ENCODE assay signal across 8 cellular contexts in genomic region chr5:32172908-32173393, GRCh38. TPM values are rescaled to one million over a fixed set of nuclear protein-coding genes. Genes with fewer than 3 reads are reported as not detected.
DNase-seq lines count a peak whose midpoint lies in the region; ATAC-seq and TF ChIP-seq lines count a peak whose summit lies in the region.

No MANE protein-coding gene starts in this region.

- H3K4me2 ChIP-seq in neuronal stem cell (ENCODE audit: insufficient read depth, low read length, poor library complexity, severe bottlenecking) = peak overlapping the region; percentile 48

- TF ChIP-seq CTCF in GM10266 (IDR thresholded peaks at IDR 0.05; ENCODE audit: control insufficient read depth, insufficient read depth, low read depth, missing control alignments) (no peak), endothelial cell (IDR thresholded peaks at IDR 0.05; ENCODE audit: unreplicated experiment) (no peak)

- peak overlapping the region; percentile 92 to 97 for H3K4me3 ChIP-seq in neuronal stem cell (ENCODE audit: low read length in 2 of 2)

- no peak overlapping the region for H3K4ac ChIP-seq in neuronal stem cell (ENCODE audit: low read length)

- H2BK15ac ChIP-seq in neuronal stem cell (ENCODE audit: low read length) = no peak overlapping the region

- H3K14ac ChIP-seq in neuronal stem cell (ENCODE audit: low read length) = no peak overlapping the region

- H3K23ac ChIP-seq in neuronal stem cell (ENCODE audit: low read depth, low read length, poor library complexity) = no peak overlapping the region

- peaks cover 43% of the 10 kb centered on the region for H3K36me3 Mint-ChIP-seq in endothelial cell (ENCODE audit: low read depth, unreplicated experiment)

- H2AFZ ChIP-seq in neuronal stem cell (ENCODE audit: low read length) = peak overlapping the region; percentile 98

- peaks cover 0 to 2% (median 0%) of the 10 kb centered on the region in 3 experiments for H3K27me3 ChIP-seq in neuronal stem cell (ENCODE audit: control insufficient read depth in 3 of 3, insufficient read depth in 3 of 3, low read depth in 1 of 3, low read length in 3 of 3)

- no peak overlapping the region for H3K18ac ChIP-seq in neuronal stem cell (ENCODE audit: low read length)

- H3K4me1 ChIP-seq in neuronal stem cell (ENCODE audit: control insufficient read depth in 2 of 2, insufficient read depth in 1 of 2, low read depth in 1 of 2, low read length in 2 of 2) = peaks cover 1 to 4% of the 10 kb centered on the region in 2 donors

- peak overlapping the region; percentile 99 for H3K27ac Mint-ChIP-seq in endothelial cell (ENCODE audit: unreplicated experiment)

- H4K8ac ChIP-seq in neuronal stem cell (ENCODE audit: low read depth, low read length) = no peak overlapping the region

- peak; percentile 32 for DNase-seq in GM10266 (ENCODE audit: extremely low spot score)
- DNase-seq in OCI-M1 (lab: John Stamatoyannopoulos, UW) = peak; percentile 70
- no peak for DNase-seq in endothelial cell (ENCODE audit: low spot score)
- no peak for DNase-seq in neuronal stem cell (ENCODE audit: low spot score)
- no peak for DNase-seq in mesenteric fat pad (ENCODE audit: low spot score)
- DNase-seq in posterior cingulate gyrus = no peak
- DNase-seq in stimulated activated CD4-positive, alpha-beta T cell treated with anti-CD3 and anti-CD28 coated beads, Interleukin-2, amount 100 ng/mL, for 24 hours = no peak

- peaks cover 47% of the 10 kb centered on the region for H3K4me1 Mint-ChIP-seq in endothelial cell (ENCODE audit: unreplicated experiment)

- peaks cover 5% of the 10 kb centered on the region for H3K79me1 ChIP-seq in neuronal stem cell (ENCODE audit: low read depth, low read length)

- no peak overlapping the region for H2BK120ac ChIP-seq in neuronal stem cell (ENCODE audit: low read depth, low read length)

- intact Hi-C loops in posterior cingulate gyrus (cut with DNase I) = loop anchor here (2.0 to 10.0 kb wide), 5 partner anchors 59 to 412 kb away; partner anchors contain the start of genes MTMR12, SUB1 and ZFR

- no peak overlapping the region for H2AK5ac ChIP-seq in neuronal stem cell (ENCODE audit: low read depth, low read length)

- no peak overlapping the region for H2BK12ac ChIP-seq in neuronal stem cell (ENCODE audit: low read length)

- no peak overlapping the region for H2BK5ac ChIP-seq in neuronal stem cell (ENCODE audit: low read length)

- peak overlapping the region; percentile 99 for H3K27ac ChIP-seq in neuronal stem cell (replicated peaks; ENCODE audit: low read length)

- H4K91ac ChIP-seq in neuronal stem cell (ENCODE audit: low read depth, low read length, poor library complexity) = no peak overlapping the region

- no peak overlapping the region for H3K9ac ChIP-seq in neuronal stem cell (ENCODE audit: low read depth, low read length, poor library complexity)

- peaks cover 6 to 43% of the 10 kb centered on the region in 2 donors for H3K36me3 ChIP-seq in neuronal stem cell (replicated peaks in 1 of 2; ENCODE audit: control insufficient read depth in 2 of 2, insufficient read depth in 2 of 2, low read length in 2 of 2)

- no peaks in the 10 kb centered on the region for H3K9me3 Mint-ChIP-seq in endothelial cell (ENCODE audit: unreplicated experiment)

- peak overlapping the region; percentile 99 for H3K4me3 Mint-ChIP-seq in endothelial cell (ENCODE audit: unreplicated experiment)

- no peak for ATAC-seq in HG03097 (IDR thresholded peaks at IDR 0.05; ENCODE audit: low FRiP score, unreplicated experiment)

- WGBS in neuronal stem cell (ENCODE audit: extremely low coverage in 2 of 2, insufficient read length in 2 of 2, insufficient replicate concordance in 1 of 2), 2 donors = no CpG with 5 or more reads among the region's 9 CpGs

- peaks cover 22% of the 10 kb centered on the region for H3K27me3 Mint-ChIP-seq in endothelial cell (ENCODE audit: unreplicated experiment)

- peaks cover 0 to 2% of the 10 kb centered on the region in 2 donors for H3K9me3 ChIP-seq in neuronal stem cell (replicated peaks in 1 of 2; ENCODE audit: control insufficient read depth in 2 of 2, insufficient read depth in 1 of 2, low read depth in 1 of 2, low read length in 2 of 2)

RNA-seq across cellular contexts. Expression of gene GOLPH3, which starts 1.2 kb away (rescaled TPM):
- 105 TPM for total RNA-seq in endothelial cell (ENCODE audit: unreplicated experiment)
- polyA plus RNA-seq in neuronal stem cell (2013, experiment 1 of 2) = 61.8 TPM
- polyA plus RNA-seq in neuronal stem cell (2013, experiment 2 of 2) = 60.8 TPM
- 120 TPM for total RNA-seq in mesenteric fat pad

Comparison
In these comparisons a context has a peak if more than half of its experiments do, and no peak if none do; other contexts are left out.
1. DNase-seq: peak in GM10266 (single experiment) and OCI-M1 (single experiment); none in endothelial cell (single experiment), neuronal stem cell (single experiment), mesenteric fat pad (single experiment), posterior cingulate gyrus (0 of 10) and stimulated activated CD4-positive, alpha-beta T cell treated with anti-CD3 and anti-CD28 coated beads, Interleukin-2, amount 100 ng/mL, for 24 hours (0 of 2).